In genomic region chr20:50115041-50115512, GRCh38 we compare ENCODE assay signal across 8 cellular contexts. TPM values are rescaled to one million over a fixed set of nuclear protein-coding genes. Genes with fewer than 3 reads are reported as not detected.
A peak's percentile ranks its signal among the peaks of the same experiment; 100 is the strongest.
DNase-seq lines count a peak whose midpoint lies in the region; ATAC-seq and TF ChIP-seq lines count a peak whose summit lies in the region.

No MANE protein-coding gene starts in this region.

- peak overlapping the region; percentile 53 for H3K4me2 ChIP-seq in fibroblast of lung (ENCODE audit: extremely low read depth, insufficient read depth, low read length)

- TF ChIP-seq CTCF in RWPE2 (IDR thresholded peaks at IDR 0.05; ENCODE audit: poor library complexity, severe bottlenecking) = no peak
- no peak for TF ChIP-seq CTCF in fibroblast of lung (conservative IDR thresholded peaks at IDR 0.05 in 1 of 2, IDR thresholded peaks at IDR 0.05 in 1 of 2; ENCODE audit: low read depth in 1 of 2, low read length in 2 of 2)
- no peak for TF ChIP-seq CTCF in psoas muscle (IDR thresholded peaks at IDR 0.05)

- H3K4me3 ChIP-seq in GM08714 (ENCODE audit: low read length) (peak overlapping the region; percentile 90), RWPE2 (ENCODE audit: severe bottlenecking) (peak overlapping the region; percentile 35), fibroblast of lung (replicated peaks in 1 of 4; ENCODE audit: control extremely low read depth in 1 of 4, insufficient read depth in 1 of 4, low read depth in 3 of 4, low read length in 4 of 4) (peak overlapping the region; percentile 53 to 94 (median 60)), psoas muscle (peak overlapping the region; percentile 75)

- ATAC-seq in RWPE2 (ENCODE audit: low read depth) (no peak), psoas muscle (no peak), GM21367 (IDR thresholded peaks at IDR 0.05; ENCODE audit: unreplicated experiment) (no peak), HG02840 (IDR thresholded peaks at IDR 0.05; ENCODE audit: low FRiP score, unreplicated experiment) (no peak)

- peak overlapping the region; percentile 26 for H3K27ac ChIP-seq in RWPE2 (ENCODE audit: poor library complexity, severe bottlenecking)
- no peak overlapping the region for H3K27ac ChIP-seq in fibroblast of lung (ENCODE audit: insufficient read depth, low read length)
- H3K27ac ChIP-seq in psoas muscle = peak overlapping the region; percentile 97
- H3K27ac ChIP-seq in substantia nigra (ENCODE audit: low read depth, low read length, poor library complexity, severe bottlenecking) = no peak overlapping the region

- H3K27me3 ChIP-seq in RWPE2 (ENCODE audit: insufficient read depth, poor library complexity, severe bottlenecking) (no peaks in the 10 kb centered on the region), fibroblast of lung (ENCODE audit: control insufficient read depth, insufficient read depth, low read length) (no peaks in the 10 kb centered on the region), psoas muscle (ENCODE audit: insufficient read depth in 3 of 3, low read length in 2 of 3) (no peaks in the 10 kb centered on the region)

- peaks cover 28% of the 10 kb centered on the region for H3K79me2 ChIP-seq in fibroblast of lung (ENCODE audit: control insufficient read depth, insufficient read depth, low read length)

- peaks cover 9% of the 10 kb centered on the region for H3K36me3 ChIP-seq in RWPE2 (ENCODE audit: low read depth)
- no peaks in the 10 kb centered on the region for H3K36me3 ChIP-seq in fibroblast of lung (ENCODE audit: control insufficient read depth, insufficient read depth, low read length)
- no peaks in the 10 kb centered on the region for H3K36me3 ChIP-seq in psoas muscle (ENCODE audit: insufficient read depth in 1 of 2, low read depth in 1 of 2)

- 57 to 63% (median 61%) methylated on average over 6 of the region's 6 CpGs for WGBS in psoas muscle, 3 donors

- H2AFZ ChIP-seq in fibroblast of lung (ENCODE audit: low read length) = no peak overlapping the region

- no peaks in the 10 kb centered on the region for H4K20me1 ChIP-seq in fibroblast of lung (ENCODE audit: control insufficient read depth, extremely low read depth, insufficient read depth, low read length)

- DNase-seq in RWPE2 (ENCODE audit: low spot score) (peak; percentile 72), fibroblast of lung (ENCODE audit: low read depth in 2 of 2) (no peak), psoas muscle (no peak), NCI-H2081 treated with DMSO at 0.1 percent for 48 hours (lab: John Stamatoyannopoulos, UW) (no peak), substantia nigra (lab: John Stamatoyannopoulos, UW) (no peak)

- H3K9me3 ChIP-seq in RWPE2 (ENCODE audit: severe bottlenecking) (no peaks in the 10 kb centered on the region), fibroblast of lung (ENCODE audit: control insufficient read depth, insufficient read depth, low read depth, low read length) (no peaks in the 10 kb centered on the region), psoas muscle (no peaks in the 10 kb centered on the region)

- intact Hi-C loops in psoas muscle (cut with DNase I) = loop anchor here (5.0 to 10.0 kb wide), 2 partner anchors 37 to 350 kb away; partner anchors contain the start of gene PEDS1 (in 1 of the 2)

- H3K9ac ChIP-seq in fibroblast of lung (ENCODE audit: insufficient read depth, low read length) = no peak overlapping the region

- peaks cover 28% of the 10 kb centered on the region for H3K4me1 ChIP-seq in RWPE2 (ENCODE audit: insufficient read depth, poor library complexity, severe bottlenecking)
- H3K4me1 ChIP-seq in fibroblast of lung (ENCODE audit: control insufficient read depth, extremely low read depth, insufficient read depth, low read length) = peaks cover 16% of the 10 kb centered on the region
- peaks cover 49% of the 10 kb centered on the region for H3K4me1 ChIP-seq in psoas muscle

RNA-seq across cellular contexts. Expression of gene UBE2V1, which starts 2.1 kb away (rescaled TPM):
- total RNA-seq in fibroblast of lung (31.7 and 33.4 TPM in 2 replicates), psoas muscle (10 to 100 TPM; 45.2 to 78.1 (median 57.5) TPM)
- polyA plus RNA-seq in fibroblast of lung (193 and 217 TPM in 2 replicates), psoas muscle (100 to 1,000 TPM in 2 of 3 donors, 10 to 100 TPM in 1; 57.1 to 165 (median 103) TPM)
- 148 and 150 TPM in 2 replicates for polyA plus RNA-seq in fibroblast of lung (2012)
- 51.1 and 51.5 TPM in 2 replicates for polyA minus RNA-seq in fibroblast of lung (ENCODE audit: low replicate concordance)

RNA-seq across cellular contexts. Expression of gene PEDS1, which starts 38.4 kb away (rescaled TPM):
- total RNA-seq in fibroblast of lung = 7.2 and 8.3 TPM in 2 replicates
- polyA plus RNA-seq in fibroblast of lung = 41.1 and 56.9 TPM in 2 replicates
- polyA plus RNA-seq in fibroblast of lung (2012) = 33.2 and 52.3 TPM in 2 replicates
- polyA minus RNA-seq in fibroblast of lung (ENCODE audit: low replicate concordance) = 107 and 139 TPM in 2 replicates
- 10 to 100 TPM; 17.5 to 59.2 (median 35.0) TPM for total RNA-seq in psoas muscle
- polyA plus RNA-seq in psoas muscle = 10 to 100 TPM; 23.8 to 55.1 (median 49.2) TPM

Comparison
In these comparisons a context has a peak if more than half of its experiments do, and no peak if none do; other contexts are left out.
1. H3K4me3 ChIP-seq: peak in every context shown above with its lines; median percentile 90 in GM08714; 75 in psoas muscle; 60 in fibroblast of lung; 35 in RWPE2.
2. H3K27ac ChIP-seq: peak in RWPE2 (single experiment) and psoas muscle (single experiment); none in fibroblast of lung (single experiment) and substantia nigra (single experiment).